Comparison of ENCODE assay signal across 9 cellular contexts in genomic region chr10:79146611-79147130, GRCh38.
DNase-seq lines count a peak whose midpoint lies in the region; ATAC-seq, FAIRE-seq and TF ChIP-seq lines count a peak whose summit lies in the region.
"Had no signal": no experiment of that assay in that cellular context is flagged by ENCODE, and none has a peak within 500 bp of the region (broad histone marks: within the 10 kb centered on the region; RNA-seq: fewer than 3 reads in every experiment).

No MANE protein-coding gene starts in this region.

- no peak overlapping the region for H3K4me3 ChIP-seq in right atrium auricular region

- peaks cover 84% of the 10 kb centered on the region for H3K4me1 Mint-ChIP-seq in activated naive CD4-positive, alpha-beta T cell treated with anti-CD3 and anti-CD28 coated beads, Interleukin-2, amount 50 U/mL, for 24 hours

- no peak overlapping the region for H3K4me3 Mint-ChIP-seq in activated naive CD4-positive, alpha-beta T cell treated with anti-CD3 and anti-CD28 coated beads, Interleukin-2, amount 50 U/mL, for 24 hours

- ATAC-seq in sciatic nerve (peak; percentile 67), GM21360 (IDR thresholded peaks at IDR 0.05; ENCODE audit: unreplicated experiment) (no peak)

- no peaks in the 10 kb centered on the region for H3K27me3 Mint-ChIP-seq in activated naive CD4-positive, alpha-beta T cell treated with anti-CD3 and anti-CD28 coated beads, Interleukin-2, amount 50 U/mL, for 24 hours

- peak; percentile 51 for DNase-seq in COLO668 (lab: John Stamatoyannopoulos, UW; ENCODE audit: unreplicated experiment)
- DNase-seq in right atrium auricular region (ENCODE audit: low spot score): peak; percentile 93
- no peak for DNase-seq in sciatic nerve (ENCODE audit: low spot score)
- DNase-seq in GDM1 (lab: John Stamatoyannopoulos, UW): no peak
- DNase-seq in GM19239 (ENCODE audit: insufficient read length, low spot score): no peak
- DNase-seq in EL: no peak

- no peak for TF ChIP-seq CTCF in right atrium auricular region (IDR thresholded peaks at IDR 0.05)

- peaks cover 7% of the 10 kb centered on the region for H3K36me3 ChIP-seq in right atrium auricular region

- peak overlapping the region; percentile 74 for H3K27ac Mint-ChIP-seq in activated naive CD4-positive, alpha-beta T cell treated with anti-CD3 and anti-CD28 coated beads, Interleukin-2, amount 50 U/mL, for 24 hours

- intact Hi-C loops in sciatic nerve (cut with DNase I): no loop called here

- H3K27me3 ChIP-seq in right atrium auricular region: no peaks in the 10 kb centered on the region

- no peaks in the 10 kb centered on the region for H3K9me3 ChIP-seq in right atrium auricular region

- H3K9me3 Mint-ChIP-seq in activated naive CD4-positive, alpha-beta T cell treated with anti-CD3 and anti-CD28 coated beads, Interleukin-2, amount 50 U/mL, for 24 hours: no peaks in the 10 kb centered on the region

- peaks cover 3 to 98% of the 10 kb centered on the region in 2 donors for H3K4me1 ChIP-seq in right atrium auricular region

- no peak for FAIRE-seq in GM19239 (lab: Jason Lieb, UNC)

- H3K27ac ChIP-seq in right atrium auricular region: peak overlapping the region; percentile 93 to 98
- H3K27ac ChIP-seq: VCaP had no signal

- H3K36me3 Mint-ChIP-seq in activated naive CD4-positive, alpha-beta T cell treated with anti-CD3 and anti-CD28 coated beads, Interleukin-2, amount 50 U/mL, for 24 hours: peaks cover 3% of the 10 kb centered on the region

Comparison
In these comparisons a context has a peak if more than half of its experiments do, and no peak if none do; other contexts are left out.
1. DNase-seq: peak in COLO668 (single experiment) and right atrium auricular region (single experiment); none in sciatic nerve (single experiment), GDM1 (single experiment), GM19239 (single experiment) and EL (single experiment).